In the genomic region with DNA sequence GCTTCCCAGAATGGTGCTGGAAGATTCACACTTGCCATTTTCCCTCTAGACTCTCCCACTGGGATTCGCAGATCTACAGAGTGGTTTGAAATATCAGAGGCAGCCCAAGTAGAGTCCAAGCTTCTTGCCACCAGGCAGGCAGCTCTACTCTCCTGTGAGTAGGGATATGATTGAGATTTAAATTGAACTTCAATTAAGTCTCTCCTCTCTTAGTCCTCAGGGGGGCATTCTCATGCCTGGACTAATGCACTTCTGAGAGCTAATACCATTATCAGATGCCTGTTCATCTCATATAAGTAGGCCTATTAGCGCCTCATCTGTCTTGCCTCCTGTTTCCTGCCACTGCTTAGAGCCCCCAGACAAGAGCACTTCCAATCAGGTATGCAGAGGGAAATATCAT, we compare ENCODE assay signal across 22 cellular contexts.
"Had no signal": no experiment of that assay in that cellular context is flagged by ENCODE, and none has a peak within 500 bp of the region (broad histone marks: within the 10 kb centered on the region; RNA-seq: fewer than 3 reads in every experiment).

No MANE protein-coding gene starts in this region.

- DNase-seq: activated CD4-positive, alpha-beta memory T cell treated with anti-CD3 and anti-CD28 coated beads for 36 hours; activated CD4-positive, alpha-beta T cell treated with anti-CD3 and anti-CD28 coated beads for 48 hours; activated effector memory CD4-positive, alpha-beta T cell treated with anti-CD3 and anti-CD28 coated beads, Interleukin-2, amount 50 U/mL, for 16 hours; activated naive CD4-positive, alpha-beta T cell treated with anti-CD3 and anti-CD28 coated beads, Interleukin-2, amount 10 ng/mL, durations not matched to agents 7 days and 5 days; amygdala; colonic mucosa; heart left ventricle; left ventricle myocardium superior; mammary epithelial cell; midbrain; natural killer cell; right lobe of liver; stimulated activated CD4-positive, alpha-beta T cell treated with anti-CD3 and anti-CD28 coated beads, Interleukin-2, amount 100 ng/mL, for 24 hours; stimulated activated naive CD8-positive, alpha-beta T cell treated with anti-CD3 and anti-CD28 coated beads, Interleukin-15, amount 100 ng/mL, for 72 hours; T1000 had no signal

- H3K27ac ChIP-seq: colonic mucosa, gastroesophageal sphincter, heart left ventricle, neutrophil, parathyroid adenoma, right lobe of liver, skin epidermis, suprapubic skin, tibial nerve had no signal

- H3K79me2 ChIP-seq: parathyroid adenoma had no signal

- H2AFZ ChIP-seq: parathyroid adenoma had no signal

- H3K4me3 ChIP-seq: colonic mucosa, gastroesophageal sphincter, heart left ventricle, right lobe of liver, skin epidermis, suprapubic skin, tibial nerve had no signal

- H3K36me3 ChIP-seq: colonic mucosa, gastroesophageal sphincter, heart left ventricle, neutrophil, right lobe of liver, suprapubic skin, tibial nerve had no signal

- H3K27me3 ChIP-seq: colonic mucosa, gastroesophageal sphincter, neutrophil, right lobe of liver, suprapubic skin, tibial nerve had no signal

- H3K9me3 ChIP-seq: colonic mucosa, neutrophil, right lobe of liver, suprapubic skin had no signal

- ATAC-seq: gastroesophageal sphincter; heart left ventricle; left ventricle myocardium superior; natural killer cell; right lobe of liver; stimulated activated effector memory CD8-positive, alpha-beta T cell treated with anti-CD3 and anti-CD28 coated beads, Interleukin-12 subunit alpha, Interleukin-12 subunit beta, amount 100 ng/mL, for 72 hours; stimulated activated naive CD8-positive, alpha-beta T cell treated with anti-CD3 and anti-CD28 coated beads, Interleukin-15, amount 100 ng/mL, for 72 hours had no signal

- H3K9ac ChIP-seq: parathyroid adenoma had no signal
